3 cellular contexts compared by ENCODE assay signal in the genomic region with DNA sequence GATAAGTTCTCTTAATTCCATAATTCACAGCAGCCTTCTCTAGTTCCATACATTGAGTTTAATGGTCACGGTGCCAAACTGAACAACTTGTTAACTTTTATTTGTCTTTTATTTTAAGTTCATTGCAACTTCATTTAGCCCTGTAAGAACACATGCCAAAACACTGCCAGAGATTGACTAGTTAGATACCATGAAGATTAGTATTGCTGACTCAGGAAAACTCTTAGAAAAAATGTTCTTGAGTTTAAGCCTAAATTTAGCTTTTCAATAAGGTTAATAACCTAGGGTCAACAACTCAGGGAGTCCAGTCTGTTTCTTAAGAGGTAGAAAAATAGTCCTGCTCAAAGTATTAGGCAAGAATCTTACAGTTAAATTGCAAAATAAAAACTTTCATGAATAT.
TF ChIP-seq lines count a peak whose summit lies in the region.

No MANE protein-coding gene starts in this region.

TF ChIP-seq in A549, 52 proteins besides CTCF, POLR2A, EP300 and RAD21:
- TF ChIP-seq MAFK (IDR thresholded peaks at IDR 0.05; ENCODE audit: partially characterized antibody) (peak; percentile 59), RNF2 (IDR thresholded peaks at IDR 0.05; ENCODE audit: borderline replicate concordance, low read depth) (no peak), HDAC2 (IDR thresholded peaks at IDR 0.05) (no peak)
- TF ChIP-seq, protein P1, sequence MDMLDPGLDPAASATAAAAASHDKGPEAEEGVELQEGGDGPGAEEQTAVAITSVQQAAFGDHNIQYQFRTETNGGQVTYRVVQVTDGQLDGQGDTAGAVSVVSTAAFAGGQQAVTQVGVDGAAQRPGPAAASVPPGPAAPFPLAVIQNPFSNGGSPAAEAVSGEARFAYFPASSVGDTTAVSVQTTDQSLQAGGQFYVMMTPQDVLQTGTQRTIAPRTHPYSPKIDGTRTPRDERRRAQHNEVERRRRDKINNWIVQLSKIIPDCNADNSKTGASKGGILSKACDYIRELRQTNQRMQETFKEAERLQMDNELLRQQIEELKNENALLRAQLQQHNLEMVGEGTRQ (IDR thresholded peaks at IDR 0.05), result no peak

TF ChIP-seq in IMR-90, 13 proteins besides CTCF, POLR2A, EP300 and RAD21:
- TF ChIP-seq MXI1 (IDR thresholded peaks at IDR 0.05; ENCODE audit: borderline replicate concordance, low read depth, low read length) (no peak), RFX5 (IDR thresholded peaks at IDR 0.05; ENCODE audit: low read depth, low read length) (no peak), MAFK (IDR thresholded peaks at IDR 0.05; ENCODE audit: low read depth, low read length) (peak; percentile 92)

TF ChIP-seq in H1, 55 proteins besides CTCF, POLR2A, EP300 and RAD21:
- TF ChIP-seq MAFK (IDR thresholded peaks at IDR 0.05; ENCODE audit: low read depth, low read length) (peak; percentile 20; the same call in 1 of the 2 replicates), SIX5 (IDR thresholded peaks at IDR 0.05; ENCODE audit: low read depth, low read length) (no peak)
